Comparison of ENCODE assay signal across 8 cellular contexts in genomic region chr7:158824028-158824427, GRCh38. TPM values are rescaled to one million over a fixed set of nuclear protein-coding genes. Genes with fewer than 3 reads are reported as not detected.
DNase-seq lines count a peak whose midpoint lies in the region; ATAC-seq and TF ChIP-seq lines count a peak whose summit lies in the region.

No MANE protein-coding gene starts in this region.

- in situ Hi-C loops in gastrocnemius medialis (cut with MboI; ENCODE audit: low sequenced_read_pairs in 4 of 4) = no loop called here

- H3K36me3 ChIP-seq in CD8-positive, alpha-beta memory T cell (ENCODE audit: insufficient read depth, low read length) = no peaks in the 10 kb centered on the region
- no peaks in the 10 kb centered on the region for H3K36me3 ChIP-seq in gastrocnemius medialis

- CTCF ChIA-PET in CD8-positive, alpha-beta memory T cell (lab: Charles Lee) = interaction anchor here (0.9 to 2.2 kb wide), 5 partner anchors 9 to 153 kb away, joined by 3 to 9 read pairs (median 3); no protein-coding TSS in a partner anchor
- CTCF ChIA-PET in activated CD8-positive, alpha-beta memory T cell treated with anti-CD3 and anti-CD28 coated beads, Interleukin-2, amount 10 ng/mL, durations not matched to agents 7 days and 5 days (lab: Charles Lee) = interaction anchor here (0.9 to 1.0 kb wide), 3 partner anchors 18 to 32 kb away, joined by 3 to 4 read pairs (median 3); partner anchors contain the start of gene DYNC2I1

- H3K9me3 ChIP-seq in CD8-positive, alpha-beta memory T cell (ENCODE audit: low read length) = no peaks in the 10 kb centered on the region
- H3K9me3 ChIP-seq in gastrocnemius medialis = no peaks in the 10 kb centered on the region

- TF ChIP-seq CTCF in gastrocnemius medialis (IDR thresholded peaks at IDR 0.05 in 4 of 5, conservative IDR thresholded peaks at IDR 0.05 in 1 of 5) = no peak

- H3K4me3 ChIP-seq in CD8-positive, alpha-beta memory T cell (ENCODE audit: low read length) = no peak overlapping the region
- H3K4me3 ChIP-seq in gastrocnemius medialis = no peak overlapping the region

- no peaks in the 10 kb centered on the region for H3K27me3 ChIP-seq in CD8-positive, alpha-beta memory T cell (ENCODE audit: insufficient read depth, low read length, poor library complexity, severe bottlenecking)
- no peaks in the 10 kb centered on the region for H3K27me3 ChIP-seq in gastrocnemius medialis

- POLR2A ChIA-PET in CD8-positive, alpha-beta memory T cell (lab: Charles Lee) = interaction anchor here (1.0 to 2.7 kb wide), 4 partner anchors 9 to 39 kb away, joined by 3 to 13 read pairs (median 4); no protein-coding TSS in a partner anchor

- intact Hi-C loops in gastrocnemius medialis (cut with DNase I; ENCODE audit: low total_unique reads) = no loop called here

- peak overlapping the region; percentile 54 to 91 (median 82) for H3K27ac Mint-ChIP-seq in CD8-positive, alpha-beta memory T cell
- H3K27ac Mint-ChIP-seq in activated CD8-positive, alpha-beta memory T cell treated with anti-CD3 and anti-CD28 coated beads, Interleukin-2, amount 10 ng/mL, durations not matched to agents 7 days and 5 days = peak overlapping the region; percentile 80

- ATAC-seq in GM21423 (IDR thresholded peaks at IDR 0.05; ENCODE audit: unreplicated experiment) (peak; percentile 73), HG03558 (IDR thresholded peaks at IDR 0.05; ENCODE audit: extremely low read depth, unreplicated experiment) (peak; percentile 54), gastrocnemius medialis (no peak)
- peak; percentile 69 for ATAC-seq in activated CD8-positive, alpha-beta memory T cell treated with anti-CD3 and anti-CD28 coated beads, Interleukin-2, amount 10 ng/mL, durations not matched to agents 7 days and 5 days

- H3K4me3 Mint-ChIP-seq in CD8-positive, alpha-beta memory T cell = peak overlapping the region; percentile 31 to 86 (median 67)
- peak overlapping the region; percentile 45 for H3K4me3 Mint-ChIP-seq in activated CD8-positive, alpha-beta memory T cell treated with anti-CD3 and anti-CD28 coated beads, Interleukin-2, amount 10 ng/mL, durations not matched to agents 7 days and 5 days

- H3K27ac ChIP-seq in CD8-positive, alpha-beta memory T cell (ENCODE audit: low read depth, low read length) = no peak overlapping the region
- H3K27ac ChIP-seq in gastrocnemius medialis = peak overlapping the region in 3 of 4 donors; percentile 15 to 96 (median 32)

- peak; percentile 52 to 86 (median 73) for DNase-seq in CD8-positive, alpha-beta memory T cell
- peak; percentile 91 for DNase-seq in activated CD8-positive, alpha-beta memory T cell treated with anti-CD3 and anti-CD28 coated beads, Interleukin-2, amount 10 ng/mL, durations not matched to agents 7 days and 5 days
- DNase-seq in gastrocnemius medialis = no peak
- no peak for DNase-seq in amniotic stem cell (lab: John Stamatoyannopoulos, UW)
- DNase-seq in pons (ENCODE audit: low spot score) = no peak
- no peak for DNase-seq in NCI-H1105 (lab: John Stamatoyannopoulos, UW)

- H3K9me3 Mint-ChIP-seq in CD8-positive, alpha-beta memory T cell = no peaks in the 10 kb centered on the region
- H3K9me3 Mint-ChIP-seq in activated CD8-positive, alpha-beta memory T cell treated with anti-CD3 and anti-CD28 coated beads, Interleukin-2, amount 10 ng/mL, durations not matched to agents 7 days and 5 days (ENCODE audit: low read depth) = no peaks in the 10 kb centered on the region

- no peak for TF ChIP-seq POLR2A in gastrocnemius medialis (IDR thresholded peaks at IDR 0.05)

- peaks cover 66% of the 10 kb centered on the region for H3K4me1 ChIP-seq in CD8-positive, alpha-beta memory T cell (ENCODE audit: insufficient read depth, low read length)
- peaks cover 44 to 51% of the 10 kb centered on the region in 2 donors for H3K4me1 ChIP-seq in gastrocnemius medialis

- peaks cover 0 to 5% of the 10 kb centered on the region in 2 donors for H3K27me3 Mint-ChIP-seq in CD8-positive, alpha-beta memory T cell
- no peaks in the 10 kb centered on the region for H3K27me3 Mint-ChIP-seq in activated CD8-positive, alpha-beta memory T cell treated with anti-CD3 and anti-CD28 coated beads, Interleukin-2, amount 10 ng/mL, durations not matched to agents 7 days and 5 days

- H3K36me3 Mint-ChIP-seq in CD8-positive, alpha-beta memory T cell = peaks cover 3 to 17% (median 4%) of the 10 kb centered on the region in 3 donors
- H3K36me3 Mint-ChIP-seq in activated CD8-positive, alpha-beta memory T cell treated with anti-CD3 and anti-CD28 coated beads, Interleukin-2, amount 10 ng/mL, durations not matched to agents 7 days and 5 days = peaks cover 30% of the 10 kb centered on the region

- H3K4me1 Mint-ChIP-seq in CD8-positive, alpha-beta memory T cell = peaks cover 65 to 79% (median 76%) of the 10 kb centered on the region in 3 donors
- H3K4me1 Mint-ChIP-seq in activated CD8-positive, alpha-beta memory T cell treated with anti-CD3 and anti-CD28 coated beads, Interleukin-2, amount 10 ng/mL, durations not matched to agents 7 days and 5 days = peaks cover 66% of the 10 kb centered on the region

RNA-seq across cellular contexts. Expression of gene ESYT2, which starts 5.3 kb away (rescaled TPM):
- 10 to 100 TPM; 55.6 to 56.1 TPM for total RNA-seq in CD8-positive, alpha-beta memory T cell
- 99.4 TPM for polyA plus RNA-seq in CD8-positive, alpha-beta memory T cell
- 10 to 100 TPM; 79.8 to 86.0 TPM for total RNA-seq in activated CD8-positive, alpha-beta memory T cell treated with anti-CD3 and anti-CD28 coated beads, Interleukin-2, amount 10 ng/mL, durations not matched to agents 7 days and 5 days
- total RNA-seq in gastrocnemius medialis = 100 to 1,000 TPM in 1 of 4 donors, 10 to 100 TPM in 3; 67.5 to 106 (median 74.7) TPM

RNA-seq across cellular contexts. Expression of gene DYNC2I1, which starts 32.3 kb away (rescaled TPM):
- 10 to 100 TPM in 1 of 2 experiments, 1 to 10 TPM in 1; 9.8 to 10.6 TPM for total RNA-seq in CD8-positive, alpha-beta memory T cell
- 22.7 TPM for polyA plus RNA-seq in CD8-positive, alpha-beta memory T cell
- total RNA-seq in activated CD8-positive, alpha-beta memory T cell treated with anti-CD3 and anti-CD28 coated beads, Interleukin-2, amount 10 ng/mL, durations not matched to agents 7 days and 5 days = 10 to 100 TPM; 10.7 to 15.6 TPM
- 10 to 100 TPM in 3 of 4 donors, 1 to 10 TPM in 1; 7.8 to 16.6 (median 11.0) TPM for total RNA-seq in gastrocnemius medialis

Comparison
In these comparisons a context has a peak if more than half of its experiments do, and no peak if none do; other contexts are left out.
1. DNase-seq: peak in CD8-positive, alpha-beta memory T cell (5 of 5) and activated CD8-positive, alpha-beta memory T cell treated with anti-CD3 and anti-CD28 coated beads, Interleukin-2, amount 10 ng/mL, durations not matched to agents 7 days and 5 days (single experiment); none in gastrocnemius medialis (0 of 2), amniotic stem cell (single experiment), pons (single experiment) and NCI-H1105 (single experiment).
2. ATAC-seq: peak in GM21423 (single experiment), HG03558 (single experiment) and activated CD8-positive, alpha-beta memory T cell treated with anti-CD3 and anti-CD28 coated beads, Interleukin-2, amount 10 ng/mL, durations not matched to agents 7 days and 5 days (single experiment); none in gastrocnemius medialis (0 of 2).